ENCODE assay signal across 32 cellular contexts in the genomic region with DNA sequence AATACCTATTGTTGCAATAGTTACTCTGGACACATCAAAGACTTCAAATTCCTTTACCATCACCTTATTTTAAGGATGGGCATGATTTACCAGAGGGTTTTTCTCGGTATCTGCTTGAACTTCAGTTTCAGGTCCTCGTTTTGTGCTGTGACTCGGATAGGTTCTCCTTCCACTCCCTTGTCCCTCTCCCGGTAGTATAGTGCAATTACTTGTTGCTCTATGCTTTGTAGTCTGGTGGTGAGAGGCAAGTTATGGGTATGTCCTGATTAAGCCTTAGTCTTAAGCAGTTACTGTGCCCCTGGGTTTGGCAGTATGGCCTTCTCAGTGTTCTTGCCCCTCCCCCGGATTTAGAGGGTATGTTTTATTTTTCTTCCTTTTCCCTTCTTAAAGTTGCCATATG.
A peak's percentile ranks its signal among the peaks of the same experiment; 100 is the strongest.
DNase-seq lines count a peak whose midpoint lies in the region; ATAC-seq and TF ChIP-seq lines count a peak whose summit lies in the region.
"Had no signal": no experiment of that assay in that cellular context is flagged by ENCODE, and none has a peak within 500 bp of the region (broad histone marks: within the 10 kb centered on the region; RNA-seq: fewer than 3 reads in every experiment).

No MANE protein-coding gene starts in this region.

- TF ChIP-seq CTCF in MCF 10A (IDR thresholded peaks at IDR 0.05; ENCODE audit: unreplicated experiment), result no peak
- TF ChIP-seq CTCF in mammary epithelial cell (conservative IDR thresholded peaks at IDR 0.05 in 1 of 2, IDR thresholded peaks at IDR 0.05 in 1 of 2; ENCODE audit: extremely low read depth in 1 of 2, insufficient read depth in 1 of 2, low read depth in 1 of 2, low read length in 2 of 2), result no peak
- TF ChIP-seq CTCF in OCI-LY3 (IDR thresholded peaks at IDR 0.05; ENCODE audit: low read depth, low read length), result peak; percentile 30

- H3K9me3 ChIP-seq in mammary epithelial cell (replicated peaks; ENCODE audit: insufficient read depth, low read length) (no peaks in the 10 kb centered on the region), OCI-LY3 (ENCODE audit: insufficient read depth, low read length) (no peaks in the 10 kb centered on the region)
- H3K9me3 ChIP-seq: A549, lower lobe of right lung, mucosa of descending colon, SK-N-SH had no signal

- ATAC-seq in HG03469 (IDR thresholded peaks at IDR 0.05; ENCODE audit: unreplicated experiment) (peak; percentile 91), GM21576 (IDR thresholded peaks at IDR 0.05; ENCODE audit: unreplicated experiment) (no peak)
- no peak for ATAC-seq in stimulated activated naive B cell treated with anti-CD40 and anti-IgM and Interleukin-4, amounts not matched to agents 10 μg/mL and 1 μg/mL and 100 μg/mL, for 72 hours (replicated peaks)
- ATAC-seq: A549; activated CD4-positive, alpha-beta T cell treated with anti-CD3 and anti-CD28 coated beads for 36 hours; activated CD8-positive, alpha-beta T cell treated with anti-CD3 and anti-CD28 coated beads, Interleukin-2, amount 10 ng/mL, durations not matched to agents 7 days and 5 days; heart left ventricle; lower lobe of right lung; mucosa of descending colon; natural killer cell treated with Interleukin-12 subunit alpha and Interleukin-12 subunit beta and Interleukin-15 and Interleukin-18, amount 100 ng/mL, for 72 hours had no signal

- H3K79me2 ChIP-seq in mammary epithelial cell (ENCODE audit: insufficient read depth, low read length), result no peaks in the 10 kb centered on the region
- no peaks in the 10 kb centered on the region for H3K79me2 ChIP-seq in OCI-LY3 (ENCODE audit: low read length)

- 88% methylated on average over 5 of the region's 5 CpGs for WGBS in mammary epithelial cell (ENCODE audit: low coverage, missing lambda C conversion rate)

- DNase-seq in MCF 10A (ENCODE audit: unreplicated experiment) (peak; percentile 7), mammary epithelial cell (no peak), NCI-H1694 (lab: John Stamatoyannopoulos, UW) (no peak), putamen (ENCODE audit: low spot score) (no peak)
- no peak for DNase-seq in stimulated activated naive B cell treated with anti-CD40 and anti-IgM and Interleukin-4, amounts not matched to agents 10 μg/mL and 1 μg/mL and 100 μg/mL, for 72 hours
- DNase-seq: activated CD4-positive, alpha-beta T cell treated with anti-CD3 and anti-CD28 coated beads for 36 hours; activated CD8-positive, alpha-beta T cell treated with anti-CD3 and anti-CD28 coated beads, Interleukin-2, amount 10 ng/mL, durations not matched to agents 7 days and 5 days; activated effector memory CD4-positive, alpha-beta T cell treated with anti-CD3 and anti-CD28 coated beads, Interleukin-2, amount 50 U/mL, for 16 hours; activated naive CD8-positive, alpha-beta T cell treated with anti-CD3 and anti-CD28 coated beads for 36 hours; AML-193; aorta; CD4-positive, alpha-beta T cell; effector CD4-positive, alpha-beta T cell; EL; erythroblast; H9; heart left ventricle; lower lobe of right lung; mucosa of descending colon; NCI-H146; NCI-H2171; NCI-H510A treated with DMSO at 0.1 percent for 48 hours; retina; SK-N-SH; stimulated activated CD4-positive, alpha-beta T cell treated with anti-CD3 and anti-CD28 coated beads, Interleukin-2, amount 100 ng/mL, for 24 hours; tibial artery had no signal

- H3K36me3 ChIP-seq in mammary epithelial cell (ENCODE audit: insufficient read depth, low read length), result no peaks in the 10 kb centered on the region
- H3K36me3 ChIP-seq in OCI-LY3 (replicated peaks; ENCODE audit: low read depth, low read length), result no peaks in the 10 kb centered on the region
- H3K36me3 ChIP-seq: lower lobe of right lung, tibial artery had no signal

- CTCF ChIA-PET in MCF 10A (lab: Yijun Ruan, JAX), result interaction anchor here (0.6 kb wide), 1 partner anchor 1620 kb away, joined by 3 read pairs; no protein-coding TSS in a partner anchor
- CTCF ChIA-PET in mammary epithelial cell (lab: Charles Lee; ENCODE audit: low non-redundant PET), result no interaction called here

- in situ Hi-C loops in mammary epithelial cell (cut with MboI; ENCODE audit: low sequenced_read_pairs in 2 of 2), result no loop called here

- H3K36me3 Mint-ChIP-seq in MCF 10A (ENCODE audit: insufficient read depth, unreplicated experiment), result no peaks in the 10 kb centered on the region
- H3K36me3 Mint-ChIP-seq in stimulated activated naive B cell treated with anti-CD40 and anti-IgM and Interleukin-4, amounts not matched to agents 10 μg/mL and 1 μg/mL and 100 μg/mL, for 72 hours, result peaks cover 24 to 28% of the 10 kb centered on the region in 2 donors

- no peak overlapping the region for H3K27ac Mint-ChIP-seq in MCF 10A (ENCODE audit: low read depth, unreplicated experiment)
- H3K27ac Mint-ChIP-seq in stimulated activated naive B cell treated with anti-CD40 and anti-IgM and Interleukin-4, amounts not matched to agents 10 μg/mL and 1 μg/mL and 100 μg/mL, for 72 hours, result peak overlapping the region; percentile 32
- H3K27ac Mint-ChIP-seq: activated CD4-positive, alpha-beta T cell treated with anti-CD3 and anti-CD28 coated beads for 36 hours; activated CD8-positive, alpha-beta T cell treated with anti-CD3 and anti-CD28 coated beads, Interleukin-2, amount 10 ng/mL, durations not matched to agents 7 days and 5 days; activated naive CD8-positive, alpha-beta T cell treated with anti-CD3 and anti-CD28 coated beads for 36 hours; CD4-positive, alpha-beta T cell; natural killer cell treated with Interleukin-12 subunit alpha and Interleukin-12 subunit beta and Interleukin-15 and Interleukin-18, amount 100 ng/mL, for 72 hours had no signal

- dilution Hi-C loops in mammary epithelial cell (cut with HindIII; ENCODE audit: low sequenced_read_pairs), result no loop called here

- H3K27me3 ChIP-seq in mammary epithelial cell (ENCODE audit: insufficient read depth, low read length) (no peaks in the 10 kb centered on the region), OCI-LY3 (ENCODE audit: low read depth, low read length) (no peaks in the 10 kb centered on the region)
- H3K27me3 ChIP-seq: heart left ventricle, tibial artery had no signal

- no peaks in the 10 kb centered on the region for H3K27me3 Mint-ChIP-seq in MCF 10A (ENCODE audit: insufficient read depth, unreplicated experiment)
- H3K27me3 Mint-ChIP-seq in stimulated activated naive B cell treated with anti-CD40 and anti-IgM and Interleukin-4, amounts not matched to agents 10 μg/mL and 1 μg/mL and 100 μg/mL, for 72 hours, result no peaks in the 10 kb centered on the region
- H3K27me3 Mint-ChIP-seq: activated CD4-positive, alpha-beta T cell treated with anti-CD3 and anti-CD28 coated beads for 36 hours; activated naive CD8-positive, alpha-beta T cell treated with anti-CD3 and anti-CD28 coated beads for 36 hours; CD4-positive, alpha-beta T cell; natural killer cell treated with Interleukin-12 subunit alpha and Interleukin-12 subunit beta and Interleukin-15 and Interleukin-18, amount 100 ng/mL, for 72 hours had no signal

- POLR2A ChIA-PET in MCF 10A (lab: Yijun Ruan, JAX), result no interaction called here

- no peak overlapping the region for H3K27ac ChIP-seq in mammary epithelial cell (ENCODE audit: insufficient read depth, low read depth, low read length)
- H3K27ac ChIP-seq in OCI-LY3 (ENCODE audit: low read length), result no peak overlapping the region
- H3K27ac ChIP-seq: A549, heart left ventricle, lower lobe of right lung, RWPE1, tibial artery had no signal

- H3K4me3 Mint-ChIP-seq in MCF 10A (ENCODE audit: unreplicated experiment), result no peak overlapping the region
- H3K4me3 Mint-ChIP-seq in stimulated activated naive B cell treated with anti-CD40 and anti-IgM and Interleukin-4, amounts not matched to agents 10 μg/mL and 1 μg/mL and 100 μg/mL, for 72 hours, result no peak overlapping the region
- H3K4me3 Mint-ChIP-seq: activated CD4-positive, alpha-beta T cell treated with anti-CD3 and anti-CD28 coated beads for 36 hours; activated CD8-positive, alpha-beta T cell treated with anti-CD3 and anti-CD28 coated beads, Interleukin-2, amount 10 ng/mL, durations not matched to agents 7 days and 5 days; activated naive CD8-positive, alpha-beta T cell treated with anti-CD3 and anti-CD28 coated beads for 36 hours; CD4-positive, alpha-beta T cell; H9; natural killer cell treated with Interleukin-12 subunit alpha and Interleukin-12 subunit beta and Interleukin-15 and Interleukin-18, amount 100 ng/mL, for 72 hours had no signal

- H3K4me1 Mint-ChIP-seq in MCF 10A (ENCODE audit: insufficient read depth, unreplicated experiment), result peaks cover 10% of the 10 kb centered on the region
- H3K4me1 Mint-ChIP-seq in stimulated activated naive B cell treated with anti-CD40 and anti-IgM and Interleukin-4, amounts not matched to agents 10 μg/mL and 1 μg/mL and 100 μg/mL, for 72 hours, result peaks cover 5 to 13% of the 10 kb centered on the region in 2 donors
- H3K4me1 Mint-ChIP-seq: activated CD4-positive, alpha-beta T cell treated with anti-CD3 and anti-CD28 coated beads for 36 hours; activated naive CD8-positive, alpha-beta T cell treated with anti-CD3 and anti-CD28 coated beads for 36 hours had no signal

- BruUV-seq in MCF 10A (replicated peaks; lab: Mats Ljungman, UMichigan) (no TSS peak), mammary epithelial cell (replicated peaks; lab: Mats Ljungman, UMichigan) (no TSS peak)

- intact Hi-C loops in MCF 10A (cut with micrococcal nuclease), result no loop called here
- intact Hi-C loops in mammary epithelial cell (cut with micrococcal nuclease), result no loop called here

- H3K4me1 ChIP-seq in mammary epithelial cell (ENCODE audit: insufficient read depth, low read length) (no peaks in the 10 kb centered on the region), OCI-LY3 (ENCODE audit: low read length) (peaks cover 7% of the 10 kb centered on the region; the same call in 1 of the 2 replicates)
- H3K4me1 ChIP-seq: heart left ventricle, lower lobe of right lung had no signal

- H3K4me2 ChIP-seq in mammary epithelial cell (ENCODE audit: insufficient read depth, low read depth, low read length) (no peak overlapping the region), OCI-LY3 (ENCODE audit: low read length) (peak overlapping the region; percentile 24; the same call in 1 of the 2 replicates)
- H3K4me2 ChIP-seq: A549, SK-N-SH had no signal

- H3K4me3 ChIP-seq in mammary epithelial cell (replicated peaks in 1 of 3; ENCODE audit: insufficient read depth in 1 of 3, low read depth in 2 of 3, low read length in 3 of 3) (no peak overlapping the region), OCI-LY3 (ENCODE audit: low read length) (no peak overlapping the region)
- H3K4me3 ChIP-seq: A549, heart left ventricle, lower lobe of right lung, mucosa of descending colon, tibial artery had no signal

- H2AFZ ChIP-seq in mammary epithelial cell (ENCODE audit: low read depth, low read length), result no peak overlapping the region
- H2AFZ ChIP-seq in OCI-LY3 (ENCODE audit: low read depth, low read length), result no peak overlapping the region

- no peaks in the 10 kb centered on the region for H4K20me1 ChIP-seq in mammary epithelial cell (ENCODE audit: insufficient read depth, low read length)
- H4K20me1 ChIP-seq in OCI-LY3 (ENCODE audit: insufficient read depth, low read length), result no peaks in the 10 kb centered on the region

- H3K9ac ChIP-seq in mammary epithelial cell (ENCODE audit: insufficient read depth, low read length) (no peak overlapping the region), OCI-LY3 (ENCODE audit: low read length) (no peak overlapping the region)
- H3K9ac ChIP-seq: SK-N-SH had no signal

- peaks cover 7% of the 10 kb centered on the region for H3K9me3 Mint-ChIP-seq in MCF 10A (ENCODE audit: unreplicated experiment)
- peaks cover 2 to 5% of the 10 kb centered on the region in 2 donors for H3K9me3 Mint-ChIP-seq in stimulated activated naive B cell treated with anti-CD40 and anti-IgM and Interleukin-4, amounts not matched to agents 10 μg/mL and 1 μg/mL and 100 μg/mL, for 72 hours
- H3K9me3 Mint-ChIP-seq: CD4-positive, alpha-beta T cell; H9 had no signal
